ENCODE assay signal across 19 cellular contexts in genomic region chr7:144452064-144452463, GRCh38. TPM values are rescaled to one million over a fixed set of nuclear protein-coding genes. Genes with fewer than 3 reads are reported as not detected.
DNase-seq lines count a peak whose midpoint lies in the region; ATAC-seq, FAIRE-seq and TF ChIP-seq lines count a peak whose summit lies in the region.
"Had no signal": no experiment of that assay in that cellular context is flagged by ENCODE, and none has a peak within 500 bp of the region (broad histone marks: within the 10 kb centered on the region; RNA-seq: fewer than 3 reads in every experiment).

No MANE protein-coding gene starts in this region.

- no peak overlapping the region for H3K4me2 ChIP-seq in GM12878 (ENCODE audit: control insufficient read depth, insufficient read depth)

- 26% methylated on average over 5 of the region's 5 CpGs for WGBS in GM12878 (ENCODE audit: insufficient coverage, insufficient replicate concordance, low lambda C conversion rate, missing lambda C conversion rate)
- WGBS in body of pancreas, 2 donors: 84 to 88% methylated on average over 5 of the region's 5 CpGs

- no peaks in the 10 kb centered on the region for H3K36me3 Mint-ChIP-seq in activated T-helper 2 cell treated with anti-CD3 and anti-CD28 coated beads, Interferon-gamma antibody, Interleukin-2, Interleukin-4, amounts not matched to agents 10 μg/mL and 5 μg/mL and 100 μg/mL, durations not matched to agents 14 hours and 24 hours and 36 hours (ENCODE audit: low read depth)

- no peak overlapping the region for H2AFZ ChIP-seq in GM12878 (ENCODE audit: control insufficient read depth, low read depth, low read length)

- no peaks in the 10 kb centered on the region for H4K20me1 ChIP-seq in GM12878 (ENCODE audit: control insufficient read depth, insufficient read depth)

- H3K36me3 ChIP-seq in GM12878 (ENCODE audit: control insufficient read depth in 2 of 2, insufficient read depth in 2 of 2, low read length in 1 of 2) (no peaks in the 10 kb centered on the region), body of pancreas (replicated peaks in 1 of 2; ENCODE audit: insufficient read depth in 1 of 2, low read depth in 2 of 2) (no peaks in the 10 kb centered on the region)
- H3K36me3 ChIP-seq: brain microvascular endothelial cell, HAP-1, left lung had no signal

- TF ChIP-seq POLR2A in GM12878 (IDR thresholded peaks at IDR 0.05; ENCODE audit: low read depth, low read length) (no peak), body of pancreas (IDR thresholded peaks at IDR 0.05) (no peak)

- H3K4me1 ChIP-seq in GM12878 (ENCODE audit: control insufficient read depth, insufficient read depth, low read length) (no peaks in the 10 kb centered on the region), body of pancreas (peaks cover 5% of the 10 kb centered on the region)
- H3K4me1 ChIP-seq: HAP-1, left lung had no signal

- H3K9ac ChIP-seq in GM12878 (ENCODE audit: control insufficient read depth, insufficient read depth, low read length): no peak overlapping the region

- no peaks in the 10 kb centered on the region for H3K79me2 ChIP-seq in GM12878 (ENCODE audit: control insufficient read depth, insufficient read depth, low read length)

- in situ Hi-C loops in GM12878 (cut with MboI): no loop called here

- BruUV-seq in GM12878 (replicated peaks; lab: Mats Ljungman, UMichigan): no TSS peak

- H3K27me3 Mint-ChIP-seq in activated T-helper 2 cell treated with anti-CD3 and anti-CD28 coated beads, Interferon-gamma antibody, Interleukin-2, Interleukin-4, amounts not matched to agents 10 μg/mL and 5 μg/mL and 100 μg/mL, durations not matched to agents 14 hours and 24 hours and 36 hours (ENCODE audit: low read depth): no peaks in the 10 kb centered on the region
- H3K27me3 Mint-ChIP-seq: progenitor cell of endocrine pancreas had no signal

- H3K27ac ChIP-seq in GM12878 (ENCODE audit: control insufficient read depth, insufficient read depth): no peak overlapping the region
- no peak overlapping the region for H3K27ac ChIP-seq in body of pancreas
- H3K27ac ChIP-seq: brain microvascular endothelial cell, HL-60, left lung had no signal

- TF ChIP-seq CTCF in GM12878 (IDR thresholded peaks at IDR 0.05 in 2 of 3, conservative IDR thresholded peaks at IDR 0.05 in 1 of 3; ENCODE audit: control insufficient read depth in 2 of 3, extremely low read depth in 1 of 3, insufficient read depth in 1 of 3, low read depth in 3 of 3, low read length in 3 of 3): no peak
- TF ChIP-seq CTCF in body of pancreas (IDR thresholded peaks at IDR 0.05): no peak

- no peaks in the 10 kb centered on the region; the same call in 1 of the 3 replicates for H3K9me3 ChIP-seq in GM12878 (replicated peaks; ENCODE audit: control insufficient read depth, insufficient read depth, low read length)
- H3K9me3 ChIP-seq in body of pancreas: no peaks in the 10 kb centered on the region
- H3K9me3 ChIP-seq: left lung had no signal

- SMC1A ChIA-PET in GM12878 (lab: Charles Lee; ENCODE audit: uncharacterized antibody, unreplicated experiment): no interaction called here

- H3K9me3 Mint-ChIP-seq in activated T-helper 2 cell treated with anti-CD3 and anti-CD28 coated beads, Interferon-gamma antibody, Interleukin-2, Interleukin-4, amounts not matched to agents 10 μg/mL and 5 μg/mL and 100 μg/mL, durations not matched to agents 14 hours and 24 hours and 36 hours: peaks cover 23% of the 10 kb centered on the region

- POLR2A ChIA-PET in GM12878 (lab: Charles Lee): no interaction called here

- H3K4me3 ChIP-seq in GM12878: no peak overlapping the region
- H3K4me3 ChIP-seq in body of pancreas: no peak overlapping the region
- H3K4me3 ChIP-seq: HAP-1, left lung had no signal

- FAIRE-seq in GM12878 (lab: Jason Lieb, UNC): peak; percentile 31

- DNase-seq in GM12878 (ENCODE audit: low read depth, low spot score): no peak
- no peak for DNase-seq in effector CD8-positive, alpha-beta T cell (lab: John Stamatoyannopoulos, UW)
- DNase-seq in stimulated activated CD4-positive, alpha-beta T cell treated with anti-CD3 and anti-CD28 coated beads, Interleukin-2, amount 100 ng/mL, for 48 hours: no peak
- DNase-seq in activated T-helper 2 cell treated with anti-CD3 and anti-CD28 coated beads, Interferon-gamma antibody, Interleukin-2, Interleukin-4, amounts not matched to agents 10 μg/mL and 5 μg/mL and 100 μg/mL, durations not matched to agents 14 hours and 24 hours and 36 hours (ENCODE audit: low spot score): no peak
- no peak for DNase-seq in body of pancreas
- DNase-seq: activated naive CD4-positive, alpha-beta T cell treated with anti-CD3 and anti-CD28 coated beads, Interleukin-2, amount 50 U/mL, for 16 hours; brain microvascular endothelial cell; left lung; NCI-H1694; NCI-H524 treated with DMSO at 0.1 percent for 48 hours had no signal

- ATAC-seq in GM18867 (IDR thresholded peaks at IDR 0.05; ENCODE audit: unreplicated experiment) (peak; percentile 55), GM21526 (IDR thresholded peaks at IDR 0.05; ENCODE audit: low FRiP score, unreplicated experiment) (peak; percentile 71), HG03108 (IDR thresholded peaks at IDR 0.05; ENCODE audit: unreplicated experiment) (peak; percentile 76), GM12878 (peak; percentile 87), body of pancreas (no peak)
- ATAC-seq: activated CD4-positive, CD25-positive, alpha-beta regulatory T cell treated with anti-CD3 and anti-CD28 coated beads, Interleukin-2, amount 50 U/mL, for 24 hours; left lung had no signal

- H3K27ac Mint-ChIP-seq in activated T-helper 2 cell treated with anti-CD3 and anti-CD28 coated beads, Interferon-gamma antibody, Interleukin-2, Interleukin-4, amounts not matched to agents 10 μg/mL and 5 μg/mL and 100 μg/mL, durations not matched to agents 14 hours and 24 hours and 36 hours: no peak overlapping the region
- H3K27ac Mint-ChIP-seq: progenitor cell of endocrine pancreas had no signal

- no peak for TF ChIP-seq RAD21 in GM12878 (IDR thresholded peaks at IDR 0.05; ENCODE audit: insufficient read depth, low read depth, low read length)

- RAD21 ChIA-PET in GM12878 (lab: Charles Lee; ENCODE audit: unreplicated experiment): no interaction called here

- no peak for TF ChIP-seq EP300 in GM12878 (IDR thresholded peaks at IDR 0.05; ENCODE audit: borderline replicate concordance in 1 of 2, control insufficient read depth in 1 of 2, low read depth in 2 of 2, low read length in 2 of 2)

- CTCF ChIA-PET in GM12878 (lab: Yijun Ruan, JAX): no interaction called here

- H3K4me1 Mint-ChIP-seq in activated T-helper 2 cell treated with anti-CD3 and anti-CD28 coated beads, Interferon-gamma antibody, Interleukin-2, Interleukin-4, amounts not matched to agents 10 μg/mL and 5 μg/mL and 100 μg/mL, durations not matched to agents 14 hours and 24 hours and 36 hours (ENCODE audit: low read depth): no peaks in the 10 kb centered on the region

- intact Hi-C loops in GM12878 (cut with micrococcal nuclease; ENCODE audit: unreplicated experiment) (no loop called here), body of pancreas (cut with DNase I) (no loop called here)
- intact Hi-C loops in activated T-helper 2 cell treated with anti-CD3 and anti-CD28 coated beads, Interferon-gamma antibody, Interleukin-2, Interleukin-4, amounts not matched to agents 10 μg/mL and 5 μg/mL and 100 μg/mL, durations not matched to agents 14 hours and 24 hours and 36 hours (cut with micrococcal nuclease): no loop called here

- no peak overlapping the region for H3K4me3 Mint-ChIP-seq in activated T-helper 2 cell treated with anti-CD3 and anti-CD28 coated beads, Interferon-gamma antibody, Interleukin-2, Interleukin-4, amounts not matched to agents 10 μg/mL and 5 μg/mL and 100 μg/mL, durations not matched to agents 14 hours and 24 hours and 36 hours (ENCODE audit: low read depth)

- H3K27me3 ChIP-seq in GM12878 (replicated peaks in 1 of 2; ENCODE audit: control insufficient read depth in 2 of 2, insufficient read depth in 2 of 2, low read length in 1 of 2) (no peaks in the 10 kb centered on the region), body of pancreas (no peaks in the 10 kb centered on the region)
- H3K27me3 ChIP-seq: brain microvascular endothelial cell, left lung had no signal

TF ChIP-seq in GM12878, 131 proteins besides CTCF, POLR2A, EP300 and RAD21:
- 0 out of 2 replicates have a peak, but pooled peaks have one; percentile 17 for TF ChIP-seq RUNX3 (IDR thresholded peaks at IDR 0.05; ENCODE audit: low read length)
- no peak for TF ChIP-seq SMAD1 (IDR thresholded peaks at IDR 0.05; ENCODE audit: low read depth, partially characterized antibody)

RNA-seq across cellular contexts. Expression of gene NOBOX, which starts 48.6 kb away (rescaled TPM):
- not detected in 2 replicates for total RNA-seq in GM12878 (2013; cell fraction: nucleolus; rRNA removed)
- not detected in 2 replicates for total RNA-seq in GM12878 (2014; rRNA removed)
- not detected in 2 replicates for total RNA-seq in GM12878 (2014; rRNA removed; fragmentation: Illumina TruSeq; extraction: Trizol)
- total RNA-seq in GM12878 (2021): not detected in 2 replicates
- polyA plus RNA-seq in GM12878 (2011; ENCODE audit: low read depth): not detected
- polyA plus RNA-seq in GM12878 (2011; rRNA removed): not detected in 2 replicates
- not detected in 2 replicates for polyA plus RNA-seq in GM12878 (2011; cell fraction: cytosol; rRNA removed)
- polyA plus RNA-seq in GM12878 (2011; cell fraction: nucleus; rRNA removed): not detected in 2 replicates
- not detected in 2 replicates for polyA plus RNA-seq in GM12878 (2012)
- polyA plus RNA-seq in GM12878 (2014; fragmentation: Illumina TruSeq; extraction: Trizol): not detected in 2 replicates
- not detected for polyA plus RNA-seq in GM12878 (2014; fragmentation: Nextera tagmentation; extraction: Ambion mirVana)
- not detected in 2 replicates for polyA plus RNA-seq in GM12878 (2014; rRNA removed)
- polyA plus RNA-seq in GM12878 (2016; fragmentation: Nextera tagmentation; extraction: Ambion mirVana): not detected
- not detected in 2 replicates for polyA minus RNA-seq in GM12878 (2011; rRNA and poly(A)+ RNA removed)
- not detected in 2 replicates for polyA minus RNA-seq in GM12878 (2011; cell fraction: cytosol; rRNA and poly(A)+ RNA removed)
- polyA minus RNA-seq in GM12878 (2011; cell fraction: nucleus; rRNA and poly(A)+ RNA removed): not detected in 2 replicates
- not detected in 2 replicates for total RNA-seq in activated T-helper 2 cell treated with anti-CD3 and anti-CD28 coated beads, Interferon-gamma antibody, Interleukin-2, Interleukin-4, amounts not matched to agents 10 μg/mL and 5 μg/mL and 100 μg/mL, durations not matched to agents 14 hours and 24 hours and 36 hours
- total RNA-seq in body of pancreas: not detected
- total RNA-seq: left lung, myocyte, progenitor cell of endocrine pancreas, temporal lobe had no signal
